In genomic region chrX:130197464-130197863, GRCh38 we compare ENCODE assay signal across 26 cellular contexts. TPM values are rescaled to one million over a fixed set of nuclear protein-coding genes. Genes with fewer than 3 reads are reported as not detected.
"Had no signal": no experiment of that assay in that cellular context is flagged by ENCODE, and none has a peak within 500 bp of the region (broad histone marks: within the 10 kb centered on the region; RNA-seq: fewer than 3 reads in every experiment).

No MANE protein-coding gene starts in this region.

- H3K4me1 Mint-ChIP-seq: activated CD4-positive, alpha-beta T cell treated with anti-CD3 and anti-CD28 coated beads for 36 hours; activated naive CD8-positive, alpha-beta T cell treated with anti-CD3 and anti-CD28 coated beads for 36 hours had no signal

- DNase-seq: activated CD4-positive, alpha-beta memory T cell treated with anti-CD3 and anti-CD28 coated beads, Interleukin-2, amount 10 ng/mL, durations not matched to agents 7 days and 5 days; activated CD4-positive, alpha-beta T cell treated with anti-CD3 and anti-CD28 coated beads for 36 hours; activated CD4-positive, alpha-beta T cell treated with anti-CD3 and anti-CD28 coated beads, Interleukin-2, amount 50 U/mL, for 1 hour; activated gamma-delta T cell treated with Interleukin-2 at 50 U/mL for 16 hours; activated naive CD4-positive, alpha-beta T cell treated with anti-CD3 and anti-CD28 coated beads, Interleukin-2, amount 10 ng/mL, durations not matched to agents 7 days and 5 days; activated naive CD8-positive, alpha-beta T cell treated with anti-CD3 and anti-CD28 coated beads for 36 hours; activated T-cell treated with anti-CD3 and anti-CD28 coated beads for 4 hours; activated T-cell treated with anti-CD3 and anti-CD28 coated beads, Interleukin-2, amount 50 U/mL, for 48 hours; cerebellar nuclear complex; NCI-H1417; NCI-H1930; NCI-H2171; NCI-H2227 treated with DMSO at 0.1 percent for 48 hours; NCI-H526; NCI-H774; NK-92 treated with Interleukin-12 subunit alpha and Interleukin-12 subunit beta, amount 100 ng/mL, for 24 hours; OCI-M1; Peyer's patch; Right ventricle myocardium superior; SJCRH30; T-helper 2 cell; T1000 had no signal

- H3K9me3 ChIP-seq: Peyer's patch, SJCRH30 had no signal

- H3K4me3 ChIP-seq: Peyer's patch, SJCRH30 had no signal

- H3K9me3 Mint-ChIP-seq: activated CD4-positive, alpha-beta memory T cell treated with anti-CD3 and anti-CD28 coated beads, Interleukin-2, amount 10 ng/mL, durations not matched to agents 7 days and 5 days; activated naive CD4-positive, alpha-beta T cell treated with anti-CD3 and anti-CD28 coated beads, Interleukin-2, amount 10 ng/mL, durations not matched to agents 7 days and 5 days; activated naive CD8-positive, alpha-beta T cell treated with anti-CD3 and anti-CD28 coated beads for 36 hours; activated T-helper 2 cell treated with anti-CD3 and anti-CD28 coated beads, Interferon-gamma antibody, Interleukin-2, Interleukin-4, amounts not matched to agents 10 μg/mL and 5 μg/mL and 100 μg/mL, durations not matched to agents 14 hours and 24 hours and 36 hours had no signal

- H3K27me3 Mint-ChIP-seq: activated CD4-positive, alpha-beta memory T cell treated with anti-CD3 and anti-CD28 coated beads, Interleukin-2, amount 10 ng/mL, durations not matched to agents 7 days and 5 days; activated CD4-positive, alpha-beta T cell treated with anti-CD3 and anti-CD28 coated beads for 36 hours; activated naive CD8-positive, alpha-beta T cell treated with anti-CD3 and anti-CD28 coated beads for 36 hours had no signal

- H3K27ac Mint-ChIP-seq: activated CD4-positive, alpha-beta memory T cell treated with anti-CD3 and anti-CD28 coated beads, Interleukin-2, amount 10 ng/mL, durations not matched to agents 7 days and 5 days; activated CD4-positive, alpha-beta T cell treated with anti-CD3 and anti-CD28 coated beads for 36 hours; activated naive CD4-positive, alpha-beta T cell treated with anti-CD3 and anti-CD28 coated beads, Interleukin-2, amount 10 ng/mL, durations not matched to agents 7 days and 5 days; activated naive CD8-positive, alpha-beta T cell treated with anti-CD3 and anti-CD28 coated beads for 36 hours; activated T-helper 2 cell treated with anti-CD3 and anti-CD28 coated beads, Interferon-gamma antibody, Interleukin-2, Interleukin-4, amounts not matched to agents 10 μg/mL and 5 μg/mL and 100 μg/mL, durations not matched to agents 14 hours and 24 hours and 36 hours had no signal

- H3K4me1 ChIP-seq: Peyer's patch, SJCRH30 had no signal

- H3K36me3 ChIP-seq: Peyer's patch, SJCRH30 had no signal

- H3K27ac ChIP-seq: Peyer's patch, RWPE1, SJCRH30 had no signal

- H3K27me3 ChIP-seq: Peyer's patch, SJCRH30 had no signal

- H3K36me3 Mint-ChIP-seq: activated naive CD8-positive, alpha-beta T cell treated with anti-CD3 and anti-CD28 coated beads for 36 hours had no signal

- H3K4me3 Mint-ChIP-seq: activated CD4-positive, alpha-beta memory T cell treated with anti-CD3 and anti-CD28 coated beads, Interleukin-2, amount 10 ng/mL, durations not matched to agents 7 days and 5 days; activated CD4-positive, alpha-beta T cell treated with anti-CD3 and anti-CD28 coated beads for 36 hours; activated naive CD4-positive, alpha-beta T cell treated with anti-CD3 and anti-CD28 coated beads, Interleukin-2, amount 10 ng/mL, durations not matched to agents 7 days and 5 days; activated naive CD8-positive, alpha-beta T cell treated with anti-CD3 and anti-CD28 coated beads for 36 hours had no signal

- FAIRE-seq: TTC549 had no signal

RNA-seq across cellular contexts. Expression of gene RAB33A, which starts 25.7 kb away (rescaled TPM):
- total RNA-seq: NCI-H460 had no signal
